Comparison of ENCODE assay signal across 9 cellular contexts in the genomic region with DNA sequence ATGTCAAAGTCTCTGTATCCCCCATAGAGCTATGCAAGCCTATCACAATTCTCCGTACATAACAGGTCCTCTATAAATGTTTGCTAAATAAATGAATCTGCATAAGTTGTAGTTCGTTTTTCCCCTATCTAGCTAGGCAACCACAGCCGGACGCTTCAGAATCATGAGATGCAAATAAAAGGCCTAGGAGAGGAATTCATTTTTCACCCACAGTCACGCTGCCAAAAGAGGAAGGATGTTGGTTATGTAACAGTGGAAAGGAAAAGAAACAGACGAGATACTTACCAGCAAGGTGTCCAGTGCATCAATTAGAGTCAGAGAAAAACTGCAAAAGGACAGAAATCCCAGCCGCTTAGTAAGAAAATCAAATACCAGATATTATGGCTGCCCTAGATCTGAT. TPM values are rescaled to one million over a fixed set of nuclear protein-coding genes. Genes with fewer than 3 reads are reported as not detected.
DNase-seq lines count a peak whose midpoint lies in the region; ATAC-seq and TF ChIP-seq lines count a peak whose summit lies in the region.
"Had no signal": no experiment of that assay in that cellular context is flagged by ENCODE, and none has a peak within 500 bp of the region (broad histone marks: within the 10 kb centered on the region; RNA-seq: fewer than 3 reads in every experiment).

No MANE protein-coding gene starts in this region.

- no peaks in the 10 kb centered on the region for H3K9me3 ChIP-seq in colonic mucosa
- H3K9me3 ChIP-seq: tibial artery had no signal

- H3K27me3 Mint-ChIP-seq in stimulated activated naive CD8-positive, alpha-beta T cell treated with anti-CD3 and anti-CD28 coated beads, Interleukin-15, Interleukin-2, amounts not matched to agents 100 ng/mL and 50 ng/mL, for 24 hours, result no peaks in the 10 kb centered on the region

- peaks cover 28% of the 10 kb centered on the region for H3K36me3 Mint-ChIP-seq in stimulated activated naive CD8-positive, alpha-beta T cell treated with anti-CD3 and anti-CD28 coated beads, Interleukin-15, Interleukin-2, amounts not matched to agents 100 ng/mL and 50 ng/mL, for 24 hours (ENCODE audit: low read depth)

- H3K27me3 ChIP-seq in colonic mucosa, result no peaks in the 10 kb centered on the region
- H3K27me3 ChIP-seq: tibial artery had no signal

- ATAC-seq in stimulated activated naive CD8-positive, alpha-beta T cell treated with anti-CD3 and anti-CD28 coated beads, Interleukin-15, Interleukin-2, amounts not matched to agents 100 U/mL and 50 U/mL, for 24 hours, result no peak
- no peak for ATAC-seq in GM18867 (IDR thresholded peaks at IDR 0.05; ENCODE audit: unreplicated experiment)

- no peak overlapping the region for H3K9ac ChIP-seq in colonic mucosa (ENCODE audit: low read depth in 2 of 2, low read length in 2 of 2)

- DNase-seq in stimulated activated naive CD8-positive, alpha-beta T cell treated with anti-CD3 and anti-CD28 coated beads, Interleukin-15, Interleukin-2, amounts not matched to agents 100 U/mL and 50 U/mL, for 24 hours, result no peak
- peak; percentile 70 for DNase-seq in NOMO-1 treated with dmso at 0.1 percent for 144 hours (lab: John Stamatoyannopoulos, UW; ENCODE audit: unreplicated experiment)
- peak; percentile 27 for DNase-seq in colonic mucosa
- no peak for DNase-seq in NCI-H2029 (lab: John Stamatoyannopoulos, UW)
- DNase-seq in NCI-H82 treated with DMSO at 0.1 percent for 48 hours (lab: John Stamatoyannopoulos, UW; ENCODE audit: unreplicated experiment), result no peak
- no peak for DNase-seq in NCI-H1436 treated with DMSO at 0.1 percent for 48 hours (lab: John Stamatoyannopoulos, UW)

- no peaks in the 10 kb centered on the region for H3K9me3 Mint-ChIP-seq in stimulated activated naive CD8-positive, alpha-beta T cell treated with anti-CD3 and anti-CD28 coated beads, Interleukin-15, Interleukin-2, amounts not matched to agents 100 ng/mL and 50 ng/mL, for 24 hours

- TF ChIP-seq CTCF in colonic mucosa (IDR thresholded peaks at IDR 0.05), result no peak

- H3K4me1 ChIP-seq in colonic mucosa, result peaks cover 8% of the 10 kb centered on the region

- H3K4me3 Mint-ChIP-seq in stimulated activated naive CD8-positive, alpha-beta T cell treated with anti-CD3 and anti-CD28 coated beads, Interleukin-15, Interleukin-2, amounts not matched to agents 100 ng/mL and 50 ng/mL, for 24 hours, result no peak overlapping the region

- intact Hi-C loops in colonic mucosa (cut with DNase I), result loop anchor here (2.0 to 5.0 kb wide), 2 partner anchors 64 to 128 kb away; no protein-coding TSS in a partner anchor

- H3K4me1 Mint-ChIP-seq in stimulated activated naive CD8-positive, alpha-beta T cell treated with anti-CD3 and anti-CD28 coated beads, Interleukin-15, Interleukin-2, amounts not matched to agents 100 ng/mL and 50 ng/mL, for 24 hours (ENCODE audit: low read depth), result peaks cover 39% of the 10 kb centered on the region

- peak overlapping the region; percentile 60 for H3K27ac Mint-ChIP-seq in stimulated activated naive CD8-positive, alpha-beta T cell treated with anti-CD3 and anti-CD28 coated beads, Interleukin-15, Interleukin-2, amounts not matched to agents 100 ng/mL and 50 ng/mL, for 24 hours

- H3K4me3 ChIP-seq in colonic mucosa, result no peak overlapping the region
- H3K4me3 ChIP-seq: tibial artery had no signal

- H3K36me3 ChIP-seq in colonic mucosa, result no peaks in the 10 kb centered on the region

- no peak overlapping the region for H3K27ac ChIP-seq in colonic mucosa
- H3K27ac ChIP-seq: tibial artery had no signal

RNA-seq across cellular contexts. Expression of gene EDEM2, which starts 2.4 kb away (rescaled TPM):
- total RNA-seq in colonic mucosa, result 10 to 100 TPM; 28.0 to 36.0 TPM

RNA-seq across cellular contexts. Expression of gene PROCR, which starts 27.2 kb away (rescaled TPM):
- 10 to 100 TPM in 1 of 2 donors, 1 to 10 TPM in 1; 9.8 to 14.5 TPM for total RNA-seq in colonic mucosa

RNA-seq across cellular contexts. Expression of gene TRPC4AP, which starts 52.1 kb away (rescaled TPM):
- total RNA-seq in colonic mucosa, result 10 to 100 TPM; 52.8 to 63.2 TPM

Comparison
In these comparisons a context has a peak if more than half of its experiments do, and no peak if none do; other contexts are left out.
1. DNase-seq: peak in NOMO-1 treated with dmso at 0.1 percent for 144 hours (single experiment) and colonic mucosa (single experiment); none in stimulated activated naive CD8-positive, alpha-beta T cell treated with anti-CD3 and anti-CD28 coated beads, Interleukin-15, Interleukin-2, amounts not matched to agents 100 U/mL and 50 U/mL, for 24 hours (single experiment), NCI-H2029 (single experiment), NCI-H82 treated with DMSO at 0.1 percent for 48 hours (single experiment) and NCI-H1436 treated with DMSO at 0.1 percent for 48 hours (single experiment).